In the genomic region with DNA sequence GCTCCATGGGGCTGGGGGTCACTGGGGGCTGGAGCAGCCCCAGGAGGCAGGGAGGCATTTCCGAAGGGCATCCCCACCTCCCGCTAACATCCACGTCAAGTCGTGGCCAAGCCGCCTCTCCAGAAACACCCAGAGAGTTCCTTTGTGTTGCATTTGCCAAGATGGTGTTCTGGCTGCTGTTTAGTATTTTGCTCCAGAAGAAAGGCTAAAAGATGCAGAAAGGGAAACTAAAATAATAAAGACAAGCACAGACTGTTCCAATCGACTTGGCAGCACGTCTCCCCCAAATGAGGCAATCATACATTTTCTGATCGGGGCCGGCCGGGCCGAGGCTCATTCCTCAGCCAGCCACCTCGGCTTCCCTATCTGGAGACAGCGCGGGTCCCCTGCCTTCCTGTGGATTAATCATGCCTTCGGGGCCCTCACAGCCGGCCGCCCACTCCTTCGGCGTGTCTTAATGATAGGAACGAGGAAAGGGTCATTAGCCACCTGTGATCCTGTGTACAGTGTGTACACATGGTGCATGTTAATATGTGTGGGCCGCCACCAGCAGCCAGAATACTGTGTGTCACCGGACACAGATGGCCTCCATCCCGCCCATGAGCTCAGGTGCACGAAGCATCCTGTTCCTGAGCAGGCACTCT, we compare ENCODE assay signal across 12 cellular contexts.
DNase-seq lines count a peak whose midpoint lies in the region; ATAC-seq and TF ChIP-seq lines count a peak whose summit lies in the region.
"Had no signal": no experiment of that assay in that cellular context is flagged by ENCODE, and none has a peak within 500 bp of the region (broad histone marks: within the 10 kb centered on the region; RNA-seq: fewer than 3 reads in every experiment).

No MANE protein-coding gene starts in this region.

- TF ChIP-seq CTCF in coronary artery (IDR thresholded peaks at IDR 0.05) (no peak), stomach (IDR thresholded peaks at IDR 0.05) (no peak)

- H3K36me3 ChIP-seq in stomach, result no peaks in the 10 kb centered on the region
- H3K36me3 ChIP-seq: BE2C, pancreas had no signal

- peak; percentile 34 for DNase-seq in NCI-H2227 (lab: John Stamatoyannopoulos, UW; ENCODE audit: unreplicated experiment)
- no peak for DNase-seq in coronary artery (ENCODE audit: low spot score)
- peak; percentile 34 for DNase-seq in iris pigment epithelial cell (ENCODE audit: low read depth)
- no peak for DNase-seq in stomach
- no peak for DNase-seq in CD1c-positive myeloid dendritic cell (ENCODE audit: extremely low spot score)
- DNase-seq: activated naive CD8-positive, alpha-beta T cell treated with anti-CD3 and anti-CD28 coated beads for 36 hours; BE2C; DMS79; pancreas had no signal

- H3K27ac ChIP-seq in coronary artery (peak overlapping the region; percentile 23 to 71), stomach (peak overlapping the region in 4 of 5 donors; percentile 43 to 68 (median 65))
- H3K27ac ChIP-seq: pancreas had no signal

- peaks cover 6 to 46% (median 22%) of the 10 kb centered on the region in 4 donors for H3K4me1 ChIP-seq in stomach
- H3K4me1 ChIP-seq: pancreas had no signal

- H3K9me3 ChIP-seq in stomach, result no peaks in the 10 kb centered on the region
- H3K9me3 ChIP-seq: BE2C, pancreas had no signal

- no peak for TF ChIP-seq POLR2A in stomach (IDR thresholded peaks at IDR 0.05)

- ATAC-seq in GM18873 (IDR thresholded peaks at IDR 0.05; ENCODE audit: low FRiP score, unreplicated experiment), result no peak
- ATAC-seq in HG02938 (IDR thresholded peaks at IDR 0.05; ENCODE audit: unreplicated experiment), result no peak
- no peak for ATAC-seq in GM19328 (IDR thresholded peaks at IDR 0.05; ENCODE audit: unreplicated experiment)

- peak; percentile 43 for TF ChIP-seq EP300 in stomach (IDR thresholded peaks at IDR 0.05)

- intact Hi-C loops in stomach (cut with DNase I; ENCODE audit: low total_unique reads), result no loop called here

- WGBS in stomach, 5 donors, result 70 to 75% (median 73%) methylated on average over 24 of the region's 24 CpGs

- H3K27me3 ChIP-seq in stomach, result no peaks in the 10 kb centered on the region
- H3K27me3 ChIP-seq: BE2C, pancreas had no signal

- H3K4me3 ChIP-seq in coronary artery, result no peak overlapping the region
- no peak overlapping the region for H3K4me3 ChIP-seq in stomach
- H3K4me3 ChIP-seq: pancreas had no signal

Comparison
In these comparisons a context has a peak if more than half of its experiments do, and no peak if none do; other contexts are left out.
1. DNase-seq: peak in NCI-H2227 (single experiment) and iris pigment epithelial cell (single experiment); none in coronary artery (single experiment), stomach (single experiment) and CD1c-positive myeloid dendritic cell (single experiment).